Comparison of ENCODE assay signal across 31 cellular contexts in genomic region chr18:13151656-13152055, GRCh38.
DNase-seq lines count a peak whose midpoint lies in the region; ATAC-seq, FAIRE-seq and TF ChIP-seq lines count a peak whose summit lies in the region.
"Had no signal": no experiment of that assay in that cellular context is flagged by ENCODE, and none has a peak within 500 bp of the region (broad histone marks: within the 10 kb centered on the region; RNA-seq: fewer than 3 reads in every experiment).

No MANE protein-coding gene starts in this region.

- peaks cover 11% of the 10 kb centered on the region for H3K27me3 Mint-ChIP-seq in nephron progenitor cell (ENCODE audit: low read depth, poor library complexity)

- FAIRE-seq in urothelium cell line (lab: Jason Lieb, UNC) = peak; percentile 95
- FAIRE-seq: A204.1, A549, D721Med had no signal

- peaks cover 4% of the 10 kb centered on the region for H3K36me3 Mint-ChIP-seq in nephron progenitor cell (ENCODE audit: low read depth)
- H3K36me3 Mint-ChIP-seq: CD14-positive monocyte; CD8-positive, alpha-beta T cell had no signal

- no peaks in the 10 kb centered on the region for H3K4me1 Mint-ChIP-seq in nephron progenitor cell
- H3K4me1 Mint-ChIP-seq: CD4-positive, alpha-beta memory T cell; CD8-positive, alpha-beta memory T cell had no signal

- DNase-seq in SK-MEL-5 (ENCODE audit: low read depth, low spot score) (peak; percentile 60), foreskin melanocyte (peak; percentile 65), urothelium cell line (ENCODE audit: low spot score) (no peak), nephron progenitor cell (no peak)
- DNase-seq in stimulated activated CD4-positive, alpha-beta T cell treated with anti-CD3 and anti-CD28 coated beads, Interleukin-15, amount 100 ng/mL, for 24 hours = no peak
- DNase-seq: 8988T; ACHN; AML-193; BE2C; C1 segment of cervical spinal cord; Caco-2; Calu3; CD4-positive, alpha-beta memory T cell; CD4-positive, alpha-beta T cell; CD4-positive, CD25-positive, alpha-beta regulatory T cell; CD8-positive, alpha-beta memory T cell; CD8-positive, alpha-beta T cell; COR-L47; DMS 273 treated with DMSO at 0.1 percent for 48 hours; DMS153; DMS53; DMS79; DMS79 treated with DMSO at 0.1 percent for 48 hours; DND-41; EL had no signal

- H3K4me3 Mint-ChIP-seq in nephron progenitor cell = no peak overlapping the region
- H3K4me3 Mint-ChIP-seq: B cell; CD14-positive monocyte; CD4-positive, alpha-beta memory T cell; CD4-positive, alpha-beta T cell; CD4-positive, CD25-positive, alpha-beta regulatory T cell; CD8-positive, alpha-beta memory T cell; CD8-positive, alpha-beta T cell had no signal

- H3K9me3 Mint-ChIP-seq in nephron progenitor cell = peaks cover 24% of the 10 kb centered on the region

- H3K27ac Mint-ChIP-seq in nephron progenitor cell = no peak overlapping the region
- H3K27ac Mint-ChIP-seq: B cell; CD14-positive monocyte; CD4-positive, alpha-beta memory T cell; CD4-positive, alpha-beta T cell; CD4-positive, CD25-positive, alpha-beta regulatory T cell; CD8-positive, alpha-beta memory T cell; CD8-positive, alpha-beta T cell had no signal

- no peak for TF ChIP-seq CTCF in nephron progenitor cell (IDR thresholded peaks at IDR 0.05)

- in situ Hi-C loops in SK-MEL-5 (cut with HindIII; ENCODE audit: low pct_unique_long_range_greater_than_20kb, low sequenced_read_pairs) = no loop called here

- no peak for ATAC-seq in HG02763 (IDR thresholded peaks at IDR 0.05; ENCODE audit: unreplicated experiment)
- ATAC-seq: A549; CD8-positive, alpha-beta T cell had no signal

Comparison
In these comparisons a context has a peak if more than half of its experiments do, and no peak if none do; other contexts are left out.
1. DNase-seq: peak in SK-MEL-5 (single experiment) and foreskin melanocyte (single experiment); none in urothelium cell line (single experiment), stimulated activated CD4-positive, alpha-beta T cell treated with anti-CD3 and anti-CD28 coated beads, Interleukin-15, amount 100 ng/mL, for 24 hours (single experiment) and nephron progenitor cell (single experiment).